Comparison of ENCODE assay signal across 27 cellular contexts in the genomic region with DNA sequence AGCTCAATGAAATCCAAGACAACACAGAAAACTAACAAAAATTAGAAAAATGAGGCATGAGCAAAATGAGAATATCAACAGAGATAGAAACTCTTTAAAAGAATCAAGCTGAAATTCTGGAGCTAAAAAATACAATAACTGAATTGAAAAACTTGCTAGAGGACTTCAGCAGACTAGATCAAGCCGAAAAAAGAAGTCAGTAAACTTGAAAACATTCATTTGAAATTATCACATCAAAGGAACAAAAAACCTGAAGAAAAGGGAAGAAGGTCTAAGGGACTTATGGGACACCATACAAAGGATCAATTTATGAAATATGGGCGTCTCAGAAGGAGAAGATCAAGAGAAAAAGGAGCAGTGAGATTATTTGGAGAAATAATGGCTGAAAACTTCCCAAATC.
"Had no signal": no experiment of that assay in that cellular context is flagged by ENCODE, and none has a peak within 500 bp of the region (broad histone marks: within the 10 kb centered on the region; RNA-seq: fewer than 3 reads in every experiment).

No MANE protein-coding gene starts in this region.

- H3K27ac ChIP-seq: epithelial cell of prostate, esophagus squamous epithelium, gastrocnemius medialis, heart right ventricle, left lung, lower lobe of right lung had no signal

- H3K9me3 ChIP-seq: lower lobe of right lung had no signal

- H3K4me3 ChIP-seq: esophagus squamous epithelium, gastrocnemius medialis, heart right ventricle, left lung, lower lobe of right lung, mucosa of descending colon had no signal

- ATAC-seq: effector memory CD8-positive, alpha-beta T cell; esophagus mucosa; gastrocnemius medialis; heart right ventricle; left cardiac atrium; left lung; left ventricle myocardium superior; lower lobe of right lung; mucosa of descending colon had no signal

- H3K4me1 Mint-ChIP-seq: mesothelial cell of epicardium, naive B cell had no signal

- FAIRE-seq: endometrium, islet of Langerhans, keratinocyte had no signal

- H3K36me3 ChIP-seq: esophagus squamous epithelium, gastrocnemius medialis, heart right ventricle, left lung, lower lobe of right lung had no signal

- H3K27ac Mint-ChIP-seq: dendritic cell treated with granulocyte-macrophage colony-stimulating factor and Interleukin-4, amounts not matched to agents 40 ng/mL and 50 ng/mL, for 4 days; effector memory CD8-positive, alpha-beta T cell; endodermal cell; mesothelial cell of epicardium; naive B cell had no signal

- H3K4me1 ChIP-seq: esophagus squamous epithelium, gastrocnemius medialis, heart right ventricle, left lung, lower lobe of right lung had no signal

- H3K4me3 Mint-ChIP-seq: dendritic cell treated with granulocyte-macrophage colony-stimulating factor and Interleukin-4, amounts not matched to agents 40 ng/mL and 50 ng/mL, for 4 days; effector memory CD8-positive, alpha-beta T cell; endodermal cell; mesothelial cell of epicardium; naive B cell had no signal

- H3K27me3 ChIP-seq: esophagus squamous epithelium, gastrocnemius medialis, heart right ventricle, left lung had no signal

- H3K27me3 Mint-ChIP-seq: dendritic cell treated with granulocyte-macrophage colony-stimulating factor and Interleukin-4, amounts not matched to agents 40 ng/mL and 50 ng/mL, for 4 days; effector memory CD8-positive, alpha-beta T cell; naive B cell had no signal

- DNase-seq: cortex of kidney; effector CD8-positive, alpha-beta T cell; effector memory CD8-positive, alpha-beta T cell; endodermal cell; erythroblast; esophagus squamous epithelium; foreskin fibroblast; foreskin melanocyte; gastrocnemius medialis; glutamatergic neuron; head of caudate nucleus; heart right ventricle; hippocampal formation; left cardiac atrium; left lung; left ventricle myocardium superior; lower lobe of right lung; mesenchymal stem cell; mucosa of descending colon; naive B cell had no signal
